Comparison of ENCODE assay signal across 10 cellular contexts in the genomic region with DNA sequence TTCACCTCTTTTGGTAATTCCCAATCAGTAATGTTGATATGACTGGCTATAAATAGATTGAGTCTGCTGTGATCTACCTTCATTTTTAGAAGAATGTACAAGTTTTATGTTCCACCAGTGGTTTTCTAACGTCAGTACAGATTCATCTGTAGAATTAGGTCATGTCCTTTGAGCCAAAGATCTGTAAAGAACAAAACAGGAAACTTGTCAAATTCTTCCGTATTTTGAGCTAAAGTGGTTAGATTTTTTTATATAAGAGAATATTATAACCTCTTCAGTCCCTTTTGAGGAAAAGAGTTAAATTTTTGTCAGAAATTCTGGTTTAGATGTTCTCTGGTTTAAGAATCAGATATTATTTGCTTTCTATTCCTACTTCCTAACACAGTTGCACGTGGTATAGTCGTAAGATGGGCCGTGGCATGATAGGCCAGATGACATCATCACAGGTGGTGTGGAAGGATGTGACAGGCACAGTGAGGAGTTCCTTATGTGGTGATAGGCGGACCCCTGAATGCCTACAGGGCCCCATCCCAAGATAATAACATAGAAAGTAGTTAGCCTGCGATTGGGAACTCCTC.
A peak's percentile ranks its signal among the peaks of the same experiment; 100 is the strongest.
DNase-seq lines count a peak whose midpoint lies in the region; ATAC-seq and TF ChIP-seq lines count a peak whose summit lies in the region.
"Had no signal": no experiment of that assay in that cellular context is flagged by ENCODE, and none has a peak within 500 bp of the region (broad histone marks: within the 10 kb centered on the region; RNA-seq: fewer than 3 reads in every experiment).

No MANE protein-coding gene starts in this region.

- peaks cover 13 to 14% of the 10 kb centered on the region in 2 donors for H3K4me1 ChIP-seq in thyroid gland

- H3K4me3 Mint-ChIP-seq in T-helper 1 cell treated with Interleukin-12 subunit alpha and Interleukin-12 subunit beta and Interleukin-4 antibody, amounts not matched to agents 30 μg/mL and 1 μg/mL, for 36 hours: peak overlapping the region; percentile 45
- H3K4me3 Mint-ChIP-seq in activated T-cell treated with anti-CD3 and anti-CD28 coated beads, Interleukin-2, amount 50 U/mL, for 4 hours: peak overlapping the region; percentile 33
- H3K4me3 Mint-ChIP-seq in effector memory CD8-positive, alpha-beta T cell: no peak overlapping the region
- H3K4me3 Mint-ChIP-seq: nephron had no signal

- H3K9me3 ChIP-seq in thyroid gland: no peaks in the 10 kb centered on the region

- no peaks in the 10 kb centered on the region for H3K36me3 ChIP-seq in thyroid gland

- peaks cover 39% of the 10 kb centered on the region for H3K4me1 Mint-ChIP-seq in T-helper 1 cell treated with Interleukin-12 subunit alpha and Interleukin-12 subunit beta and Interleukin-4 antibody, amounts not matched to agents 30 μg/mL and 1 μg/mL, for 36 hours (ENCODE audit: low read depth)
- H3K4me1 Mint-ChIP-seq in activated T-cell treated with anti-CD3 and anti-CD28 coated beads, Interleukin-2, amount 50 U/mL, for 4 hours (ENCODE audit: low read depth): peaks cover 74% of the 10 kb centered on the region
- peaks cover 0 to 14% of the 10 kb centered on the region in 2 donors for H3K4me1 Mint-ChIP-seq in effector memory CD8-positive, alpha-beta T cell (ENCODE audit: low read depth in 2 of 2)

- TF ChIP-seq CTCF in thyroid gland (IDR thresholded peaks at IDR 0.05): no peak

- H3K36me3 Mint-ChIP-seq in T-helper 1 cell treated with Interleukin-12 subunit alpha and Interleukin-12 subunit beta and Interleukin-4 antibody, amounts not matched to agents 30 μg/mL and 1 μg/mL, for 36 hours (ENCODE audit: low read depth): peaks cover 49% of the 10 kb centered on the region
- peaks cover 69% of the 10 kb centered on the region for H3K36me3 Mint-ChIP-seq in activated T-cell treated with anti-CD3 and anti-CD28 coated beads, Interleukin-2, amount 50 U/mL, for 4 hours (ENCODE audit: insufficient read depth)
- H3K36me3 Mint-ChIP-seq in effector memory CD8-positive, alpha-beta T cell (ENCODE audit: insufficient read depth): peaks cover 17% of the 10 kb centered on the region

- intact Hi-C loops in thyroid gland (cut with DNase I): no loop called here

- no peak for TF ChIP-seq POLR2A in thyroid gland (IDR thresholded peaks at IDR 0.05)

- no peaks in the 10 kb centered on the region for H3K27me3 ChIP-seq in thyroid gland

- peak; percentile 52 for DNase-seq in activated T-cell treated with anti-CD3 and anti-CD28 coated beads, Interleukin-2, amount 50 U/mL, for 4 hours
- DNase-seq in effector memory CD8-positive, alpha-beta T cell: peak in 2 of 3 experiments; percentile 37 to 44
- peak; percentile 62 for DNase-seq in stimulated activated CD8-positive, alpha-beta memory T cell treated with anti-CD3 and anti-CD28 coated beads, Interleukin-4, amount 100 ng/mL, for 48 hours
- DNase-seq in COLO829 (ENCODE audit: low spot score) (no peak), thyroid gland (no peak)

- no peak overlapping the region for H3K4me3 ChIP-seq in thyroid gland (replicated peaks in 1 of 3)

- WGBS in thyroid gland, 2 donors: 79 to 82% methylated on average over 7 of the region's 7 CpGs

- H3K27ac Mint-ChIP-seq in T-helper 1 cell treated with Interleukin-12 subunit alpha and Interleukin-12 subunit beta and Interleukin-4 antibody, amounts not matched to agents 30 μg/mL and 1 μg/mL, for 36 hours: peak overlapping the region; percentile 85
- H3K27ac Mint-ChIP-seq in effector memory CD8-positive, alpha-beta T cell: peak overlapping the region; percentile 8 to 86
- H3K27ac Mint-ChIP-seq: nephron had no signal

- no peaks in the 10 kb centered on the region for H3K27me3 Mint-ChIP-seq in T-helper 1 cell treated with Interleukin-12 subunit alpha and Interleukin-12 subunit beta and Interleukin-4 antibody, amounts not matched to agents 30 μg/mL and 1 μg/mL, for 36 hours (ENCODE audit: low read depth)
- H3K27me3 Mint-ChIP-seq in activated T-cell treated with anti-CD3 and anti-CD28 coated beads, Interleukin-2, amount 50 U/mL, for 4 hours (ENCODE audit: low read depth): no peaks in the 10 kb centered on the region
- H3K27me3 Mint-ChIP-seq in effector memory CD8-positive, alpha-beta T cell: peaks cover 0 to 7% of the 10 kb centered on the region in 2 donors

- ATAC-seq in activated T-cell treated with anti-CD3 and anti-CD28 coated beads, Interleukin-2, amount 50 U/mL, for 4 hours: peak; percentile 79 to 81
- peak; percentile 90 for ATAC-seq in effector memory CD8-positive, alpha-beta T cell (replicated peaks)
- no peak for ATAC-seq in HG02885 (IDR thresholded peaks at IDR 0.05; ENCODE audit: poor library complexity, unreplicated experiment)
- no peak for ATAC-seq in HG02840 (IDR thresholded peaks at IDR 0.05; ENCODE audit: low FRiP score, unreplicated experiment)

- no peak overlapping the region for H3K27ac ChIP-seq in thyroid gland
- H3K27ac ChIP-seq: RWPE1 had no signal

- H3K9me3 Mint-ChIP-seq in T-helper 1 cell treated with Interleukin-12 subunit alpha and Interleukin-12 subunit beta and Interleukin-4 antibody, amounts not matched to agents 30 μg/mL and 1 μg/mL, for 36 hours: no peaks in the 10 kb centered on the region
- H3K9me3 Mint-ChIP-seq in activated T-cell treated with anti-CD3 and anti-CD28 coated beads, Interleukin-2, amount 50 U/mL, for 4 hours: no peaks in the 10 kb centered on the region
- no peaks in the 10 kb centered on the region for H3K9me3 Mint-ChIP-seq in effector memory CD8-positive, alpha-beta T cell
- H3K9me3 Mint-ChIP-seq: nephron had no signal

Comparison
In these comparisons a context has a peak if more than half of its experiments do, and no peak if none do; other contexts are left out.
1. H3K4me3 Mint-ChIP-seq: peak in T-helper 1 cell treated with Interleukin-12 subunit alpha and Interleukin-12 subunit beta and Interleukin-4 antibody, amounts not matched to agents 30 μg/mL and 1 μg/mL, for 36 hours (single experiment) and activated T-cell treated with anti-CD3 and anti-CD28 coated beads, Interleukin-2, amount 50 U/mL, for 4 hours (single experiment); none in effector memory CD8-positive, alpha-beta T cell (0 of 2).
2. ATAC-seq: peak in activated T-cell treated with anti-CD3 and anti-CD28 coated beads, Interleukin-2, amount 50 U/mL, for 4 hours (2 of 2) and effector memory CD8-positive, alpha-beta T cell (single experiment); none in HG02885 (single experiment) and HG02840 (single experiment).
3. DNase-seq: peak in activated T-cell treated with anti-CD3 and anti-CD28 coated beads, Interleukin-2, amount 50 U/mL, for 4 hours (single experiment), effector memory CD8-positive, alpha-beta T cell (2 of 3) and stimulated activated CD8-positive, alpha-beta memory T cell treated with anti-CD3 and anti-CD28 coated beads, Interleukin-4, amount 100 ng/mL, for 48 hours (single experiment); none in COLO829 (single experiment) and thyroid gland (0 of 2).